ENCODE assay signal across 1 cellular context in genomic region chr1:56967900-56968832, GRCh38.
TF ChIP-seq lines count a peak whose summit lies in the region.

No MANE protein-coding gene starts in this region.

TF ChIP-seq in H1, 55 proteins besides CTCF, POLR2A, EP300 and RAD21 (continued from another document):
- no peak for TF ChIP-seq CEBPB (IDR thresholded peaks at IDR 0.05; ENCODE audit: low read depth, low read length)
- no peak for TF ChIP-seq SUZ12 (IDR thresholded peaks at IDR 0.05; ENCODE audit: low read length)
- TF ChIP-seq, protein P1, sequence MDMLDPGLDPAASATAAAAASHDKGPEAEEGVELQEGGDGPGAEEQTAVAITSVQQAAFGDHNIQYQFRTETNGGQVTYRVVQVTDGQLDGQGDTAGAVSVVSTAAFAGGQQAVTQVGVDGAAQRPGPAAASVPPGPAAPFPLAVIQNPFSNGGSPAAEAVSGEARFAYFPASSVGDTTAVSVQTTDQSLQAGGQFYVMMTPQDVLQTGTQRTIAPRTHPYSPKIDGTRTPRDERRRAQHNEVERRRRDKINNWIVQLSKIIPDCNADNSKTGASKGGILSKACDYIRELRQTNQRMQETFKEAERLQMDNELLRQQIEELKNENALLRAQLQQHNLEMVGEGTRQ (IDR thresholded peaks at IDR 0.05; ENCODE audit: low read length) = no peak
- TF ChIP-seq SP1 (IDR thresholded peaks at IDR 0.05; ENCODE audit: low read depth, low read length) = no peak
- no peak for TF ChIP-seq SAP30 (IDR thresholded peaks at IDR 0.05; ENCODE audit: insufficient read depth, insufficient replicate concordance, low read length)
- no peak for TF ChIP-seq GTF2F1 (IDR thresholded peaks at IDR 0.05; ENCODE audit: borderline replicate concordance, low read depth, low read length)
- no peak for TF ChIP-seq CHD1 (IDR thresholded peaks at IDR 0.05; ENCODE audit: low read depth, low read length)
- no peak for TF ChIP-seq JUND (IDR thresholded peaks at IDR 0.05; ENCODE audit: low read length)
